17 cellular contexts compared by ENCODE assay signal in the genomic region with DNA sequence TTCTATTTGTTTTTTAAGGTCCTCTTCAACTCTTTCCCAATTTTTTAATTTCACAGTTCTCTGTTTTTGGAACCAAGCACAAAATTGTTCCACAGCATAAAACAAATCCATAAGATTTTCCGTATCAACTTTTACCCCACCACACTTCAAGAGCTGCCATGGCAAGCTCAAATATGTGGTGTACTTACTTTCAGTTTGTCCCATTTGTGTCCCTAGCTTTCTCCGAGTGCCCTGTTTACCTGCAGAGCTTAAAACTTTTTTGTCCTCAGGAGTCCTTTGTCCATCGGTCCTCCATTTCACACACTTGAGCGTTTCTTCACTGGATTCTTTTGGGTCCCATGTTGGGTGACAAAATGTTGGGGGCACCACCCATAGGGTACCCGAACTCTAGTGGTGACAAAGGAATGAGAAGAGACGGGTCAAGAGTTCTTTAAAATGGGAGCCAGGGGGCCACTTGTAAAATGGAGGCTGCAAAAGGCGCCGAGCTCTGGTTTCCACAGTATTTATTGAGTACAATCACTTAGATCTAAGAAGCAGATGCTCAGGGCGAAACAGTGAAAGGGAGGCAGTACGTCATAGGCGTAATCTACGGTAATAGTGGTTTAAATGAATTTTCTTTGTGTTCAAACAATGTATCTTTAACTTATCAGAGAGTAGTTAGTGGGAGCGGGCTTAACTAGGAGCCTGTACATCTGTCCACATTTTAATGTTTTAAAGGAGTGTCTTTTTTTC.
"Had no signal": no experiment of that assay in that cellular context is flagged by ENCODE, and none has a peak within 500 bp of the region (broad histone marks: within the 10 kb centered on the region; RNA-seq: fewer than 3 reads in every experiment).

No MANE protein-coding gene starts in this region.

- H3K9me3 ChIP-seq: esophagus muscularis mucosa, gastrocnemius medialis, ovary had no signal

- H3K36me3 ChIP-seq: esophagus muscularis mucosa, gastrocnemius medialis, heart right ventricle, ovary, stomach had no signal

- DNase-seq: effector memory CD8-positive, alpha-beta T cell; gastrocnemius medialis; heart right ventricle; hypothalamus; kidney glomerular epithelial cell; mucosa of descending colon; naive thymus-derived CD8-positive, alpha-beta T cell; ovary; right cardiac atrium; small intestine; stimulated activated CD4-positive, alpha-beta T cell treated with anti-CD3 and anti-CD28 coated beads, Interleukin-12 subunit alpha, Interleukin-12 subunit beta, amount 100 ng/mL, for 4 hours; stimulated activated naive CD4-positive, alpha-beta T cell; stomach; substantia nigra; trophoblast cell had no signal

- H3K27me3 ChIP-seq: esophagus muscularis mucosa, gastrocnemius medialis, ovary, stomach had no signal

- H3K4me3 ChIP-seq: esophagus muscularis mucosa, gastrocnemius medialis, heart right ventricle, mucosa of descending colon, ovary, stomach had no signal

- H3K4me1 ChIP-seq: esophagus muscularis mucosa, gastrocnemius medialis, heart right ventricle, stomach had no signal

- H3K27ac ChIP-seq: epithelial cell of prostate, esophagus muscularis mucosa, gastrocnemius medialis, heart right ventricle, ovary, stomach had no signal

- ATAC-seq: effector memory CD8-positive, alpha-beta T cell; gastrocnemius medialis; heart right ventricle; mucosa of descending colon; naive thymus-derived CD8-positive, alpha-beta T cell; right cardiac atrium had no signal
